Comparison of ENCODE assay signal across 29 cellular contexts in the genomic region with DNA sequence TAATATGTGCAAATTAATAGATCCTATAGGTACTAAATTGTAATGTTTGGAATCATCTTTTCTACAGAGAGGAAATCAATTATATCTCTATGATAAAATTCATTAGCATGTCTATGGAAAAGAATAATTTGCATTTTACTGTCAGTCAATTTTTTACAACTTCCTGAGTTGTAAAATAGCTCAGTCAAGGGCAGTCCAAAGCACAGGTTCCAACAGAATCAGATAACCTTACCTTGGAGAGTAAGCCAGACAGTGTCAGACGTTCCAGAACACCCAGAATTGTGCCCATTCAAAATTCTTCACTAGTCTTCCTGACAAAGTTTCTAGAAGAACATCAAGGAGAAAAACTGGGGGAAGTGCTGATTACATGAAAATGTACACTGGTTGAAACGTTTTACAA.
"Had no signal": no experiment of that assay in that cellular context is flagged by ENCODE, and none has a peak within 500 bp of the region (broad histone marks: within the 10 kb centered on the region; RNA-seq: fewer than 3 reads in every experiment).

No MANE protein-coding gene starts in this region.

- H3K27ac ChIP-seq: body of pancreas, epithelial cell of prostate, esophagus squamous epithelium, gastroesophageal sphincter, heart right ventricle had no signal

- H3K27me3 Mint-ChIP-seq: activated CD8-positive, alpha-beta T cell treated with anti-CD3 and anti-CD28 coated beads for 36 hours; activated naive CD8-positive, alpha-beta T cell; activated T-helper 17 cell treated with anti-CD3 and anti-CD28 coated beads, Interleukin-2, amount 50 U/mL, for 72 hours had no signal

- H3K4me1 ChIP-seq: body of pancreas, esophagus squamous epithelium, gastroesophageal sphincter, heart right ventricle had no signal

- DNase-seq: activated CD4-positive, alpha-beta T cell treated with anti-CD3 and anti-CD28 coated beads for 48 hours; activated CD4-positive, alpha-beta T cell treated with anti-CD3 and anti-CD28 coated beads, Interleukin-2, amount 50 U/mL, for 1 hour; activated CD4-positive, alpha-beta T cell treated with anti-CD3 and anti-CD28 coated beads, Interleukin-2, amount 50 U/mL, for 48 hours; activated CD8-positive, alpha-beta memory T cell treated with anti-CD3 and anti-CD28 coated beads for 24 hours; activated CD8-positive, alpha-beta T cell treated with anti-CD3 and anti-CD28 coated beads for 36 hours; activated effector memory CD4-positive, alpha-beta T cell treated with Interleukin-2 at 50 U/mL for 16 hours; activated gamma-delta T cell treated with Interleukin-2 at 50 U/mL for 16 hours; activated naive CD4-positive, alpha-beta T cell treated with anti-CD3 and anti-CD28 coated beads, Interleukin-2, amount 50 U/mL, for 16 hours; activated naive CD4-positive, alpha-beta T cell treated with Interleukin-2 at 50 U/mL for 16 hours; activated T-cell treated with anti-CD3 and anti-CD28 coated beads, Interleukin-2, amount 50 U/mL, for 4 hours; amniotic stem cell; anterior cingulate cortex; body of pancreas; caudate nucleus; cortex of kidney; dermis blood vessel endothelial cell; effector CD4-positive, alpha-beta T cell; effector memory CD8-positive, alpha-beta T cell; esophagus squamous epithelium; foreskin melanocyte; heart right ventricle; T-helper 2 cell had no signal

- H3K4me1 Mint-ChIP-seq: activated T-helper 17 cell treated with anti-CD3 and anti-CD28 coated beads, Interleukin-2, amount 50 U/mL, for 72 hours had no signal

- H3K27ac Mint-ChIP-seq: activated CD8-positive, alpha-beta T cell treated with anti-CD3 and anti-CD28 coated beads for 36 hours; activated naive CD8-positive, alpha-beta T cell; activated T-helper 17 cell treated with anti-CD3 and anti-CD28 coated beads, Interleukin-2, amount 50 U/mL, for 72 hours; effector memory CD8-positive, alpha-beta T cell; WTC11 had no signal

- FAIRE-seq: colon, endothelial cell of umbilical vein had no signal

- ATAC-seq: activated CD8-positive, alpha-beta T cell treated with anti-CD3 and anti-CD28 coated beads for 36 hours; activated T-cell treated with anti-CD3 and anti-CD28 coated beads, Interleukin-2, amount 50 U/mL, for 4 hours; activated T-helper 17 cell treated with anti-CD3 and anti-CD28 coated beads, Interleukin-2, amount 50 U/mL, for 72 hours; body of pancreas; effector memory CD8-positive, alpha-beta T cell; gastroesophageal sphincter; heart right ventricle; WTC11 had no signal

- H3K36me3 ChIP-seq: esophagus squamous epithelium, gastroesophageal sphincter, heart right ventricle had no signal

- H3K27me3 ChIP-seq: body of pancreas, esophagus squamous epithelium, gastroesophageal sphincter, heart right ventricle had no signal

- H3K36me3 Mint-ChIP-seq: activated naive CD8-positive, alpha-beta T cell had no signal

- H3K4me3 ChIP-seq: body of pancreas, esophagus squamous epithelium, gastroesophageal sphincter, heart right ventricle had no signal

- H3K9me3 ChIP-seq: body of pancreas, esophagus squamous epithelium, gastroesophageal sphincter, heart right ventricle had no signal

- H3K4me3 Mint-ChIP-seq: activated CD8-positive, alpha-beta T cell treated with anti-CD3 and anti-CD28 coated beads for 36 hours; activated naive CD8-positive, alpha-beta T cell; activated T-cell treated with anti-CD3 and anti-CD28 coated beads, Interleukin-2, amount 50 U/mL, for 4 hours; activated T-helper 17 cell treated with anti-CD3 and anti-CD28 coated beads, Interleukin-2, amount 50 U/mL, for 72 hours; effector memory CD8-positive, alpha-beta T cell; WTC11 had no signal
